Comparison of ENCODE assay signal across 19 cellular contexts in genomic region chr1:189774721-189775287, GRCh38.
A peak's percentile ranks its signal among the peaks of the same experiment; 100 is the strongest.
DNase-seq lines count a peak whose midpoint lies in the region; ATAC-seq, FAIRE-seq and TF ChIP-seq lines count a peak whose summit lies in the region.
"Had no signal": no experiment of that assay in that cellular context is flagged by ENCODE, and none has a peak within 500 bp of the region (broad histone marks: within the 10 kb centered on the region; RNA-seq: fewer than 3 reads in every experiment).

No MANE protein-coding gene starts in this region.

- H3K36me3 ChIP-seq in SK-N-SH (replicated peaks in 1 of 2; ENCODE audit: control insufficient read depth in 1 of 2, insufficient read depth in 2 of 2, low read length in 1 of 2), result no peaks in the 10 kb centered on the region
- H3K36me3 ChIP-seq: Peyer's patch had no signal

- no peak overlapping the region for H3K9ac ChIP-seq in SK-N-SH
- H3K9ac ChIP-seq: GM23248, KMS-11 had no signal

- H2AFZ ChIP-seq in SK-N-SH (ENCODE audit: low read depth), result no peak overlapping the region; the same call in 1 of the 2 replicates
- H2AFZ ChIP-seq: GM23248 had no signal

- peaks cover 6% of the 10 kb centered on the region for H3F3A ChIP-seq in SK-N-SH (replicated peaks; ENCODE audit: insufficient read depth)

- H3K27me3 ChIP-seq in SK-N-SH (ENCODE audit: insufficient read depth), result no peaks in the 10 kb centered on the region
- H3K27me3 ChIP-seq: Peyer's patch had no signal

- peak; percentile 38 for FAIRE-seq in D721Med (lab: Jason Lieb, UNC)

- intact Hi-C loops in activated T-helper 2 cell treated with anti-CD3 and anti-CD28 coated beads, Interferon-gamma antibody, Interleukin-2, Interleukin-4, amounts not matched to agents 10 μg/mL and 5 μg/mL and 100 μg/mL, durations not matched to agents 14 hours and 24 hours and 36 hours (cut with micrococcal nuclease), result no loop called here

- H3K9me3 Mint-ChIP-seq in mesothelial cell of epicardium, result no peaks in the 10 kb centered on the region
- peaks cover 21% of the 10 kb centered on the region for H3K9me3 Mint-ChIP-seq in activated T-helper 2 cell treated with anti-CD3 and anti-CD28 coated beads, Interferon-gamma antibody, Interleukin-2, Interleukin-4, amounts not matched to agents 10 μg/mL and 5 μg/mL and 100 μg/mL, durations not matched to agents 14 hours and 24 hours and 36 hours

- H3K9me3 ChIP-seq in SK-N-SH, result no peaks in the 10 kb centered on the region
- H3K9me3 ChIP-seq: Peyer's patch had no signal

- no peak for ATAC-seq in GM18873 (IDR thresholded peaks at IDR 0.05; ENCODE audit: low FRiP score, unreplicated experiment)

- H3K27ac Mint-ChIP-seq in mesothelial cell of epicardium, result peak overlapping the region; percentile 50
- no peak overlapping the region for H3K27ac Mint-ChIP-seq in activated T-helper 2 cell treated with anti-CD3 and anti-CD28 coated beads, Interferon-gamma antibody, Interleukin-2, Interleukin-4, amounts not matched to agents 10 μg/mL and 5 μg/mL and 100 μg/mL, durations not matched to agents 14 hours and 24 hours and 36 hours
- H3K27ac Mint-ChIP-seq: CD8-positive, alpha-beta memory T cell had no signal

- no peak overlapping the region for H3K4me3 Mint-ChIP-seq in mesothelial cell of epicardium
- no peak overlapping the region for H3K4me3 Mint-ChIP-seq in activated T-helper 2 cell treated with anti-CD3 and anti-CD28 coated beads, Interferon-gamma antibody, Interleukin-2, Interleukin-4, amounts not matched to agents 10 μg/mL and 5 μg/mL and 100 μg/mL, durations not matched to agents 14 hours and 24 hours and 36 hours (ENCODE audit: low read depth)
- H3K4me3 Mint-ChIP-seq: CD8-positive, alpha-beta memory T cell had no signal

- no peaks in the 10 kb centered on the region for H3K36me3 Mint-ChIP-seq in mesothelial cell of epicardium
- no peaks in the 10 kb centered on the region for H3K36me3 Mint-ChIP-seq in activated T-helper 2 cell treated with anti-CD3 and anti-CD28 coated beads, Interferon-gamma antibody, Interleukin-2, Interleukin-4, amounts not matched to agents 10 μg/mL and 5 μg/mL and 100 μg/mL, durations not matched to agents 14 hours and 24 hours and 36 hours (ENCODE audit: low read depth)
- H3K36me3 Mint-ChIP-seq: CD8-positive, alpha-beta memory T cell had no signal

- H3K27me3 Mint-ChIP-seq in mesothelial cell of epicardium (ENCODE audit: low read depth), result peaks cover 15% of the 10 kb centered on the region
- no peaks in the 10 kb centered on the region for H3K27me3 Mint-ChIP-seq in activated T-helper 2 cell treated with anti-CD3 and anti-CD28 coated beads, Interferon-gamma antibody, Interleukin-2, Interleukin-4, amounts not matched to agents 10 μg/mL and 5 μg/mL and 100 μg/mL, durations not matched to agents 14 hours and 24 hours and 36 hours (ENCODE audit: low read depth)

- CTCF ChIA-PET in SK-N-SH (lab: Yijun Ruan, JAX), result no interaction called here

- POLR2A ChIA-PET in SK-N-SH (lab: Yijun Ruan, JAX), result no interaction called here

- no peaks in the 10 kb centered on the region for H3K79me2 ChIP-seq in SK-N-SH (ENCODE audit: insufficient read depth)

- no peak for DNase-seq in D721Med (ENCODE audit: insufficient read length, low spot score)
- DNase-seq in SK-N-SH, result no peak
- no peak for DNase-seq in mesothelial cell of epicardium (ENCODE audit: low spot score in 2 of 2, unreplicated experiment in 2 of 2)
- no peak for DNase-seq in activated T-helper 2 cell treated with anti-CD3 and anti-CD28 coated beads, Interferon-gamma antibody, Interleukin-2, Interleukin-4, amounts not matched to agents 10 μg/mL and 5 μg/mL and 100 μg/mL, durations not matched to agents 14 hours and 24 hours and 36 hours (ENCODE audit: low spot score)
- DNase-seq in DMS114 treated with DMSO at 0.1 percent for 48 hours (lab: John Stamatoyannopoulos, UW; ENCODE audit: unreplicated experiment), result no peak
- DNase-seq in hypothalamus (lab: John Stamatoyannopoulos, UW), result no peak
- DNase-seq: ACHN; C1 segment of cervical spinal cord; CD8-positive, alpha-beta memory T cell; NCI-H1417 treated with DMSO at 0.1 percent for 48 hours; NCI-H1930; NCI-H2171 treated with DMSO at 0.1 percent for 48 hours; NCI-H446; NCI-H526 treated with DMSO at 0.1 percent for 48 hours; Peyer's patch had no signal

- TF ChIP-seq CTCF in 22Rv1 (IDR thresholded peaks at IDR 0.05) (no peak), D721Med (IDR thresholded peaks at IDR 0.05; ENCODE audit: insufficient read depth, missing control alignments) (no peak), SK-N-SH (IDR thresholded peaks at IDR 0.05) (no peak), mesothelial cell of epicardium (IDR thresholded peaks at IDR 0.05; ENCODE audit: unreplicated experiment) (no peak)

- peaks cover 17% of the 10 kb centered on the region for H3K4me1 Mint-ChIP-seq in mesothelial cell of epicardium
- H3K4me1 Mint-ChIP-seq in activated T-helper 2 cell treated with anti-CD3 and anti-CD28 coated beads, Interferon-gamma antibody, Interleukin-2, Interleukin-4, amounts not matched to agents 10 μg/mL and 5 μg/mL and 100 μg/mL, durations not matched to agents 14 hours and 24 hours and 36 hours (ENCODE audit: low read depth), result no peaks in the 10 kb centered on the region
- H3K4me1 Mint-ChIP-seq: CD8-positive, alpha-beta memory T cell had no signal

- peak overlapping the region; percentile 63 for H3K27ac ChIP-seq in 22Rv1
- peak overlapping the region; percentile 32 to 39; a peak in 1 of 4 replicates for H3K27ac ChIP-seq in SK-N-SH (ENCODE audit: low read depth in 2 of 2, low read length in 1 of 2)
- H3K27ac ChIP-seq: GM23248, KMS-11, Peyer's patch had no signal

- no peaks in the 10 kb centered on the region for H3K9me2 ChIP-seq in SK-N-SH

- no peak for TF ChIP-seq RAD21 in SK-N-SH (IDR thresholded peaks at IDR 0.05; ENCODE audit: low read length)

- no peak overlapping the region for H3K4me3 ChIP-seq in SK-N-SH (ENCODE audit: low read depth in 2 of 2, low read length in 1 of 2)
- H3K4me3 ChIP-seq: GM23248, Peyer's patch had no signal

- 80% methylated on average over 2 of the region's 2 CpGs for whole genome bisulfite sequencing in SK-N-SH (ENCODE audit: low lambda C conversion rate)

- TF ChIP-seq EP300 in SK-N-SH (IDR thresholded peaks at IDR 0.05; ENCODE audit: borderline replicate concordance in 1 of 2, low read depth in 1 of 2, low read length in 1 of 2), result no peak

- no peaks in the 10 kb centered on the region for H4K20me1 ChIP-seq in SK-N-SH (ENCODE audit: insufficient read depth)

- no peak overlapping the region for H3K4me2 ChIP-seq in SK-N-SH
- H3K4me2 ChIP-seq: KMS-11 had no signal

- H3K4me1 ChIP-seq in SK-N-SH (ENCODE audit: control insufficient read depth in 1 of 2, insufficient read depth in 2 of 2, low read depth in 1 of 2, low read length in 1 of 2), result peaks cover 0 to 3% of the 10 kb centered on the region in 2 experiments; a peak in 2 of 4 replicates
- H3K4me1 ChIP-seq: Peyer's patch had no signal

TF ChIP-seq in SK-N-SH, 30 proteins besides CTCF, POLR2A, EP300 and RAD21:
- no peak for TF ChIP-seq MXI1 (IDR thresholded peaks at IDR 0.05; ENCODE audit: low read depth, low read length)
